Comparison of ENCODE assay signal across 16 cellular contexts in the genomic region with DNA sequence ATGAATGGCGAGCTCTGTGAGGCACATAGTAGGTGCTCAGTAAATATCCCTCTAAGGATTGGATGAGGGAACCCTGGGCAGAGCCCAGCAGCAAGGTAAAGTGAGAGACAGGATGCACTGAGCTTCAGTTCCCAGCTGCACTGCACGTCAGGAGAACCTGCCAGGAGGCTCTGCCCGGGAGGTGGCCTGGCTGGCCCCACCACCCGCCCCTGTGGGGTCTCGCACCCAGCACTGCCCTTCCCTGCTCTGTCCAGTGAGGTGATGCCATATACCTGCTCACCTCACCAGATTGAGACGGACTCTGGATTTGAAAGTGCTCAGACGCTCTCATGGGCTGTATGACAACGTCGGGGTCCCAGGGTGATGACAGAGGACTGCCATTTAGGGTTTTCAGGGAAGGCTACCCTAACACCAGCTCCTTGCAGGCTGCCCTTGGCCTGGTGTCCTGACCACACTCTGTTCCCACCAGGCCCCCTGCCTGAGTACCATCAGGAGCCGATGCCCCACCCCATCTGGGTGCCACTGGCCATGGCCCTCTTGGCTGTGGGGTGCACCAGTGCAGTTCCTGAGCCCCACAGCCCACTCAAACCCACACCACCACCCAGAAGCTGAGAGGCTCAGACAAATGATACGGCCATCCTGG.
"Had no signal": no experiment of that assay in that cellular context is flagged by ENCODE, and none has a peak within 500 bp of the region (broad histone marks: within the 10 kb centered on the region; RNA-seq: fewer than 3 reads in every experiment).

No MANE protein-coding gene starts in this region.

- H3K27me3 ChIP-seq: ascending aorta, breast epithelium, right atrium auricular region had no signal

- H3K27ac ChIP-seq: ascending aorta, breast epithelium, heart right ventricle, right atrium auricular region, stomach, WERI-Rb-1 had no signal

- H3K36me3 ChIP-seq: ascending aorta, breast epithelium, heart right ventricle, right atrium auricular region, stomach, WERI-Rb-1 had no signal

- H3K4me1 ChIP-seq: ascending aorta, breast epithelium, heart right ventricle, right atrium auricular region, stomach had no signal

- DNase-seq: activated CD4-positive, alpha-beta T cell treated with anti-CD3 and anti-CD28 coated beads for 48 hours; activated CD8-positive, alpha-beta memory T cell treated with anti-CD3 and anti-CD28 coated beads, Interleukin-2, amount 50 U/mL, for 48 hours; activated CD8-positive, alpha-beta T cell treated with anti-CD3 and anti-CD28 coated beads for 36 hours; activated T-cell treated with anti-CD3 and anti-CD28 coated beads, Interleukin-2, amount 50 U/mL, for 72 hours; dermis blood vessel endothelial cell; heart right ventricle; left colon; nucleus accumbens; stimulated activated CD4-positive, alpha-beta T cell treated with anti-CD3 and anti-CD28 coated beads, Interleukin-1b, Interleukin-23, amount 100 ng/mL, for 48 hours; stomach had no signal

- ATAC-seq: activated CD8-positive, alpha-beta T cell treated with anti-CD3 and anti-CD28 coated beads for 36 hours; activated T-cell treated with anti-CD3 and anti-CD28 coated beads, Interleukin-2, amount 50 U/mL, for 72 hours; heart right ventricle; left colon; mucosa of descending colon; naive thymus-derived CD8-positive, alpha-beta T cell had no signal

- H3K9me3 ChIP-seq: ascending aorta, breast epithelium, heart right ventricle, mucosa of descending colon, right atrium auricular region, stomach had no signal

- H3K4me3 ChIP-seq: ascending aorta, breast epithelium, heart right ventricle, mucosa of descending colon, right atrium auricular region, stomach had no signal
